In genomic region chr15:40809051-40809450, GRCh38 we compare ENCODE assay signal across 2 cellular contexts.
TF ChIP-seq lines count a peak whose summit lies in the region.

No MANE protein-coding gene starts in this region.

TF ChIP-seq in SK-N-SH, 30 proteins besides CTCF, POLR2A, EP300 and RAD21 (continued from another document):
- TF ChIP-seq, protein P1, sequence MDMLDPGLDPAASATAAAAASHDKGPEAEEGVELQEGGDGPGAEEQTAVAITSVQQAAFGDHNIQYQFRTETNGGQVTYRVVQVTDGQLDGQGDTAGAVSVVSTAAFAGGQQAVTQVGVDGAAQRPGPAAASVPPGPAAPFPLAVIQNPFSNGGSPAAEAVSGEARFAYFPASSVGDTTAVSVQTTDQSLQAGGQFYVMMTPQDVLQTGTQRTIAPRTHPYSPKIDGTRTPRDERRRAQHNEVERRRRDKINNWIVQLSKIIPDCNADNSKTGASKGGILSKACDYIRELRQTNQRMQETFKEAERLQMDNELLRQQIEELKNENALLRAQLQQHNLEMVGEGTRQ (IDR thresholded peaks at IDR 0.05; ENCODE audit: borderline replicate concordance, low read depth, low read length), result no peak
- TF ChIP-seq RXRA (IDR thresholded peaks at IDR 0.05; ENCODE audit: borderline replicate concordance, low read depth) (no peak), MEF2A (IDR thresholded peaks at IDR 0.05; ENCODE audit: borderline replicate concordance, low read depth) (no peak), JUND (IDR thresholded peaks at IDR 0.05) (no peak), SIN3A (IDR thresholded peaks at IDR 0.05; ENCODE audit: borderline replicate concordance, low read depth, low read length) (no peak), TEAD4 (IDR thresholded peaks at IDR 0.05; ENCODE audit: borderline replicate concordance, insufficient read depth) (no peak), SMC3 (IDR thresholded peaks at IDR 0.05; ENCODE audit: low read depth, low read length) (no peak), FOXM1 (IDR thresholded peaks at IDR 0.05; ENCODE audit: low read depth) (no peak), REST (IDR thresholded peaks at IDR 0.05; ENCODE audit: low read depth, low read length) (no peak), ELF1 (IDR thresholded peaks at IDR 0.05) (no peak), TAF1 (IDR thresholded peaks at IDR 0.05; ENCODE audit: borderline replicate concordance, low read depth, low read length) (no peak), RCOR1 (IDR thresholded peaks at IDR 0.05; ENCODE audit: low read length) (no peak), RFX5 (IDR thresholded peaks at IDR 0.05; ENCODE audit: low read length) (no peak)
- TF ChIP-seq, protein P2, sequence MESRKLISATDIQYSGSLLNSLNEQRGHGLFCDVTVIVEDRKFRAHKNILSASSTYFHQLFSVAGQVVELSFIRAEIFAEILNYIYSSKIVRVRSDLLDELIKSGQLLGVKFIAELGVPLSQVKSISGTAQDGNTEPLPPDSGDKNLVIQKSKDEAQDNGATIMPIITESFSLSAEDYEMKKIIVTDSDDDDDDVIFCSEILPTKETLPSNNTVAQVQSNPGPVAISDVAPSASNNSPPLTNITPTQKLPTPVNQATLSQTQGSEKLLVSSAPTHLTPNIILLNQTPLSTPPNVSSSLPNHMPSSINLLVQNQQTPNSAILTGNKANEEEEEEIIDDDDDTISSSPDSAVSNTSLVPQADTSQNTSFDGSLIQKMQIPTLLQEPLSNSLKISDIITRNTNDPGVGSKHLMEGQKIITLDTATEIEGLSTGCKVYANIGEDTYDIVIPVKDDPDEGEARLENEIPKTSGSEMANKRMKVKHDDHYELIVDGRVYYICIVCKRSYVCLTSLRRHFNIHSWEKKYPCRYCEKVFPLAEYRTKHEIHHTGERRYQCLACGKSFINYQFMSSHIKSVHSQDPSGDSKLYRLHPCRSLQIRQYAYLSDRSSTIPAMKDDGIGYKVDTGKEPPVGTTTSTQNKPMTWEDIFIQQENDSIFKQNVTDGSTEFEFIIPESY (IDR thresholded peaks at IDR 0.05; ENCODE audit: borderline replicate concordance, low read depth), result no peak
- TF ChIP-seq, protein P3, sequence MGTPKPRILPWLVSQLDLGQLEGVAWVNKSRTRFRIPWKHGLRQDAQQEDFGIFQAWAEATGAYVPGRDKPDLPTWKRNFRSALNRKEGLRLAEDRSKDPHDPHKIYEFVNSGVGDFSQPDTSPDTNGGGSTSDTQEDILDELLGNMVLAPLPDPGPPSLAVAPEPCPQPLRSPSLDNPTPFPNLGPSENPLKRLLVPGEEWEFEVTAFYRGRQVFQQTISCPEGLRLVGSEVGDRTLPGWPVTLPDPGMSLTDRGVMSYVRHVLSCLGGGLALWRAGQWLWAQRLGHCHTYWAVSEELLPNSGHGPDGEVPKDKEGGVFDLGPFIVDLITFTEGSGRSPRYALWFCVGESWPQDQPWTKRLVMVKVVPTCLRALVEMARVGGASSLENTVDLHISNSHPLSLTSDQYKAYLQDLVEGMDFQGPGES (IDR thresholded peaks at IDR 0.05; ENCODE audit: low read depth, low read length), result no peak
- TF ChIP-seq, protein P4, sequence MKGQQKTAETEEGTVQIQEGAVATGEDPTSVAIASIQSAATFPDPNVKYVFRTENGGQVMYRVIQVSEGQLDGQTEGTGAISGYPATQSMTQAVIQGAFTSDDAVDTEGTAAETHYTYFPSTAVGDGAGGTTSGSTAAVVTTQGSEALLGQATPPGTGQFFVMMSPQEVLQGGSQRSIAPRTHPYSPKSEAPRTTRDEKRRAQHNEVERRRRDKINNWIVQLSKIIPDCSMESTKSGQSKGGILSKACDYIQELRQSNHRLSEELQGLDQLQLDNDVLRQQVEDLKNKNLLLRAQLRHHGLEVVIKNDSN (IDR thresholded peaks at IDR 0.05; ENCODE audit: borderline replicate concordance, low read depth), result no peak
- TF ChIP-seq, protein P5, sequence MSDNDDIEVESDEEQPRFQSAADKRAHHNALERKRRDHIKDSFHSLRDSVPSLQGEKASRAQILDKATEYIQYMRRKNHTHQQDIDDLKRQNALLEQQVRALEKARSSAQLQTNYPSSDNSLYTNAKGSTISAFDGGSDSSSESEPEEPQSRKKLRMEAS (IDR thresholded peaks at IDR 0.05; ENCODE audit: low read depth), result no peak

TF ChIP-seq in SK-N-SH treated with all-trans-retinoic acid at 6 μM for 48 hours, 23 proteins besides CTCF, POLR2A, EP300 and RAD21:
- TF ChIP-seq ZC3H10 (CRISPR knock-in tag; IDR thresholded peaks at IDR 0.05) (no peak), GLIS3 (CRISPR knock-in tag; IDR thresholded peaks at IDR 0.05) (no peak), ARNTL (CRISPR knock-in tag; IDR thresholded peaks at IDR 0.05; ENCODE audit: borderline replicate concordance, low read depth) (no peak), ZNF8 (CRISPR knock-in tag; IDR thresholded peaks at IDR 0.05) (no peak), TSHZ2 (CRISPR knock-in tag; IDR thresholded peaks at IDR 0.05) (no peak), ZNF565 (CRISPR knock-in tag; conservative IDR thresholded peaks at IDR 0.05; ENCODE audit: low read depth) (no peak), BACH2 (CRISPR knock-in tag; IDR thresholded peaks at IDR 0.05; ENCODE audit: borderline replicate concordance) (no peak), ISL1 (CRISPR knock-in tag; IDR thresholded peaks at IDR 0.05) (no peak), TOX (CRISPR knock-in tag; IDR thresholded peaks at IDR 0.05; ENCODE audit: borderline replicate concordance) (no peak), PPARA (CRISPR knock-in tag; IDR thresholded peaks at IDR 0.05; ENCODE audit: borderline replicate concordance) (no peak), SNAI2 (CRISPR knock-in tag; IDR thresholded peaks at IDR 0.05) (no peak), TCF4 (CRISPR knock-in tag; IDR thresholded peaks at IDR 0.05; ENCODE audit: borderline replicate concordance) (no peak)
- TF ChIP-seq, protein P6, sequence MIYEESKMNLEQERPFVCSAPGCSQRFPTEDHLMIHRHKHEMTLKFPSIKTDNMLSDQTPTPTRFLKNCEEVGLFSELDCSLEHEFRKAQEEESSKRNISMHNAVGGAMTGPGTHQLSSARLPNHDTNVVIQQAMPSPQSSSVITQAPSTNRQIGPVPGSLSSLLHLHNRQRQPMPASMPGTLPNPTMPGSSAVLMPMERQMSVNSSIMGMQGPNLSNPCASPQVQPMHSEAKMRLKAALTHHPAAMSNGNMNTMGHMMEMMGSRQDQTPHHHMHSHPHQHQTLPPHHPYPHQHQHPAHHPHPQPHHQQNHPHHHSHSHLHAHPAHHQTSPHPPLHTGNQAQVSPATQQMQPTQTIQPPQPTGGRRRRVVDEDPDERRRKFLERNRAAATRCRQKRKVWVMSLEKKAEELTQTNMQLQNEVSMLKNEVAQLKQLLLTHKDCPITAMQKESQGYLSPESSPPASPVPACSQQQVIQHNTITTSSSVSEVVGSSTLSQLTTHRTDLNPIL (CRISPR knock-in tag; IDR thresholded peaks at IDR 0.05; ENCODE audit: low read depth), result no peak
- TF ChIP-seq, protein P7, sequence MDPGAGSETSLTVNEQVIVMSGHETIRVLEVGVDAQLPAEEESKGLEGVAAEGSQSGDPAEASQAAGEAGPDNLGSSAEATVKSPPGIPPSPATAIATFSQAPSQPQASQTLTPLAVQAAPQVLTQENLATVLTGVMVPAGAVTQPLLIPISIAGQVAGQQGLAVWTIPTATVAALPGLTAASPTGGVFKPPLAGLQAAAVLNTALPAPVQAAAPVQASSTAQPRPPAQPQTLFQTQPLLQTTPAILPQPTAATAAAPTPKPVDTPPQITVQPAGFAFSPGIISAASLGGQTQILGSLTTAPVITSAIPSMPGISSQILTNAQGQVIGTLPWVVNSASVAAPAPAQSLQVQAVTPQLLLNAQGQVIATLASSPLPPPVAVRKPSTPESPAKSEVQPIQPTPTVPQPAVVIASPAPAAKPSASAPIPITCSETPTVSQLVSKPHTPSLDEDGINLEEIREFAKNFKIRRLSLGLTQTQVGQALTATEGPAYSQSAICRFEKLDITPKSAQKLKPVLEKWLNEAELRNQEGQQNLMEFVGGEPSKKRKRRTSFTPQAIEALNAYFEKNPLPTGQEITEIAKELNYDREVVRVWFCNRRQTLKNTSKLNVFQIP (CRISPR knock-in tag; IDR thresholded peaks at IDR 0.05; ENCODE audit: borderline replicate concordance, low read depth), result no peak
